17 cellular contexts compared by ENCODE assay signal in genomic region chr1:55052221-55053142, GRCh38. TPM values are rescaled to one million over a fixed set of nuclear protein-coding genes. Genes with fewer than 3 reads are reported as not detected.
"Had no signal": no experiment of that assay in that cellular context is flagged by ENCODE, and none has a peak within 500 bp of the region (broad histone marks: within the 10 kb centered on the region; RNA-seq: fewer than 3 reads in every experiment).

No MANE protein-coding gene starts in this region.

- H3K36me3 ChIP-seq: tibial artery had no signal

- H3K4me3 ChIP-seq: body of pancreas, tibial artery had no signal

- H3K4me3 Mint-ChIP-seq: activated CD4-positive, alpha-beta T cell treated with anti-CD3 and anti-CD28 coated beads, Interleukin-2, amount 10 ng/mL, durations not matched to agents 24 days and 14 days; activated naive CD4-positive, alpha-beta T cell treated with anti-CD3 and anti-CD28 coated beads, Interleukin-2, amount 10 ng/mL, durations not matched to agents 7 days and 5 days; activated T-helper 1 cell treated with anti-CD3 and anti-CD28 coated beads, Interleukin-12 subunit alpha, Interleukin-12 subunit beta, Interleukin-2, Interleukin-4 antibody, amounts not matched to agents 30 ng/mL and 10 ng/mL and 1 ng/mL, durations not matched to agents 14 hours and 24 hours and 36 hours; memory B cell; nephron; stimulated activated effector memory CD8-positive, alpha-beta T cell treated with anti-CD3 and anti-CD28 coated beads, Interleukin-12 subunit alpha, Interleukin-12 subunit beta, amount 100 ng/mL, for 72 hours; T-helper 1 cell treated with Interleukin-12 subunit alpha and Interleukin-12 subunit beta and Interleukin-4 antibody, amounts not matched to agents 30 μg/mL and 1 μg/mL, for 36 hours; WTC11 had no signal

- H3K36me3 Mint-ChIP-seq: activated naive CD4-positive, alpha-beta T cell treated with anti-CD3 and anti-CD28 coated beads, Interleukin-2, amount 10 ng/mL, durations not matched to agents 7 days and 5 days; memory B cell; stimulated activated effector memory CD8-positive, alpha-beta T cell treated with anti-CD3 and anti-CD28 coated beads, Interleukin-12 subunit alpha, Interleukin-12 subunit beta, amount 100 ng/mL, for 72 hours had no signal

- H3K27ac ChIP-seq: body of pancreas, epithelial cell of prostate, parathyroid adenoma, tibial artery had no signal

- DNase-seq: activated CD4-positive, alpha-beta T cell treated with anti-CD3 and anti-CD28 coated beads, Interleukin-2, amount 10 ng/mL, durations not matched to agents 24 days and 14 days; activated naive CD4-positive, alpha-beta T cell treated with anti-CD3 and anti-CD28 coated beads, Interleukin-2, amount 10 ng/mL, durations not matched to agents 7 days and 5 days; amniotic stem cell; effector memory CD4-positive, alpha-beta T cell; kidney glomerular epithelial cell had no signal

- H3K9me3 ChIP-seq: body of pancreas, tibial artery had no signal

- H3K9me3 Mint-ChIP-seq: activated CD4-positive, alpha-beta T cell treated with anti-CD3 and anti-CD28 coated beads, Interleukin-2, amount 10 ng/mL, durations not matched to agents 24 days and 14 days; activated naive CD4-positive, alpha-beta T cell treated with anti-CD3 and anti-CD28 coated beads, Interleukin-2, amount 10 ng/mL, durations not matched to agents 7 days and 5 days; activated T-helper 1 cell treated with anti-CD3 and anti-CD28 coated beads, Interleukin-12 subunit alpha, Interleukin-12 subunit beta, Interleukin-2, Interleukin-4 antibody, amounts not matched to agents 30 ng/mL and 10 ng/mL and 1 ng/mL, durations not matched to agents 14 hours and 24 hours and 36 hours; memory B cell; nephron; stimulated activated effector memory CD8-positive, alpha-beta T cell treated with anti-CD3 and anti-CD28 coated beads, Interleukin-12 subunit alpha, Interleukin-12 subunit beta, amount 100 ng/mL, for 72 hours; T-helper 1 cell treated with Interleukin-12 subunit alpha and Interleukin-12 subunit beta and Interleukin-4 antibody, amounts not matched to agents 30 μg/mL and 1 μg/mL, for 36 hours; WTC11 had no signal

- H3K27ac Mint-ChIP-seq: activated CD4-positive, alpha-beta T cell treated with anti-CD3 and anti-CD28 coated beads, Interleukin-2, amount 10 ng/mL, durations not matched to agents 24 days and 14 days; activated naive CD4-positive, alpha-beta T cell treated with anti-CD3 and anti-CD28 coated beads, Interleukin-2, amount 10 ng/mL, durations not matched to agents 7 days and 5 days; activated T-helper 1 cell treated with anti-CD3 and anti-CD28 coated beads, Interleukin-12 subunit alpha, Interleukin-12 subunit beta, Interleukin-2, Interleukin-4 antibody, amounts not matched to agents 30 ng/mL and 10 ng/mL and 1 ng/mL, durations not matched to agents 14 hours and 24 hours and 36 hours; memory B cell; stimulated activated effector memory CD8-positive, alpha-beta T cell treated with anti-CD3 and anti-CD28 coated beads, Interleukin-12 subunit alpha, Interleukin-12 subunit beta, amount 100 ng/mL, for 72 hours; T-helper 1 cell treated with Interleukin-12 subunit alpha and Interleukin-12 subunit beta and Interleukin-4 antibody, amounts not matched to agents 30 μg/mL and 1 μg/mL, for 36 hours had no signal

- H3K27me3 Mint-ChIP-seq: activated CD4-positive, alpha-beta T cell treated with anti-CD3 and anti-CD28 coated beads, Interleukin-2, amount 10 ng/mL, durations not matched to agents 24 days and 14 days had no signal

- H3K4me1 Mint-ChIP-seq: activated CD4-positive, alpha-beta T cell treated with anti-CD3 and anti-CD28 coated beads, Interleukin-2, amount 10 ng/mL, durations not matched to agents 24 days and 14 days; activated naive CD4-positive, alpha-beta T cell treated with anti-CD3 and anti-CD28 coated beads, Interleukin-2, amount 10 ng/mL, durations not matched to agents 7 days and 5 days; memory B cell; stimulated activated effector memory CD8-positive, alpha-beta T cell treated with anti-CD3 and anti-CD28 coated beads, Interleukin-12 subunit alpha, Interleukin-12 subunit beta, amount 100 ng/mL, for 72 hours; WTC11 had no signal

- H3K4me1 ChIP-seq: body of pancreas, parathyroid adenoma, tibial artery had no signal

- H3K27me3 ChIP-seq: body of pancreas, tibial artery had no signal

- ATAC-seq: body of pancreas; SK-N-SH treated with all-trans-retinoic acid at 6 μM for 48 hours; stimulated activated effector memory CD8-positive, alpha-beta T cell treated with anti-CD3 and anti-CD28 coated beads, Interleukin-12 subunit alpha, Interleukin-12 subunit beta, amount 100 ng/mL, for 72 hours; WTC11 had no signal

RNA-seq across cellular contexts. Expression of gene PCSK9, which starts 13.1 kb away (rescaled TPM):
- total RNA-seq: activated CD4-positive, alpha-beta T cell treated with anti-CD3 and anti-CD28 coated beads, Interleukin-2, amount 10 ng/mL, durations not matched to agents 24 days and 14 days; activated T-helper 1 cell treated with anti-CD3 and anti-CD28 coated beads, Interleukin-12 subunit alpha, Interleukin-12 subunit beta, Interleukin-2, Interleukin-4 antibody, amounts not matched to agents 30 ng/mL and 10 ng/mL and 1 ng/mL, durations not matched to agents 14 hours and 24 hours and 36 hours; right cardiac atrium had no signal

RNA-seq across cellular contexts. Expression of gene BSND, which starts 53.7 kb away (rescaled TPM):
- total RNA-seq: activated CD4-positive, alpha-beta T cell treated with anti-CD3 and anti-CD28 coated beads, Interleukin-2, amount 10 ng/mL, durations not matched to agents 24 days and 14 days; activated T-helper 1 cell treated with anti-CD3 and anti-CD28 coated beads, Interleukin-12 subunit alpha, Interleukin-12 subunit beta, Interleukin-2, Interleukin-4 antibody, amounts not matched to agents 30 ng/mL and 10 ng/mL and 1 ng/mL, durations not matched to agents 14 hours and 24 hours and 36 hours; body of pancreas; right cardiac atrium had no signal
